ENCODE assay signal across 13 cellular contexts in genomic region chr2:157312866-157313486, GRCh38. TPM values are rescaled to one million over a fixed set of nuclear protein-coding genes. Genes with fewer than 3 reads are reported as not detected.
DNase-seq lines count a peak whose midpoint lies in the region; ATAC-seq and TF ChIP-seq lines count a peak whose summit lies in the region.
"Had no signal": no experiment of that assay in that cellular context is flagged by ENCODE, and none has a peak within 500 bp of the region (broad histone marks: within the 10 kb centered on the region; RNA-seq: fewer than 3 reads in every experiment).

No MANE protein-coding gene starts in this region.

- ATAC-seq in HG02588 (IDR thresholded peaks at IDR 0.05; ENCODE audit: unreplicated experiment) (peak; percentile 59), HG03575 (IDR thresholded peaks at IDR 0.05; ENCODE audit: extremely low read depth, insufficient number of reproducible peaks, low FRiP score, unreplicated experiment) (peak; percentile 51)

- H3K27ac Mint-ChIP-seq in activated naive CD4-positive, alpha-beta T cell treated with anti-CD3 and anti-CD28 coated beads for 36 hours, result peak overlapping the region; percentile 41
- H3K27ac Mint-ChIP-seq in activated naive CD4-positive, alpha-beta T cell treated with anti-CD3 and anti-CD28 coated beads, Interleukin-2, amount 10 ng/mL, durations not matched to agents 7 days and 5 days, result no peak overlapping the region
- no peak overlapping the region for H3K27ac Mint-ChIP-seq in endothelial cell (ENCODE audit: unreplicated experiment)
- H3K27ac Mint-ChIP-seq: brain had no signal

- no peaks in the 10 kb centered on the region for H3K9me3 Mint-ChIP-seq in activated naive CD4-positive, alpha-beta T cell treated with anti-CD3 and anti-CD28 coated beads for 36 hours
- H3K9me3 Mint-ChIP-seq in activated naive CD4-positive, alpha-beta T cell treated with anti-CD3 and anti-CD28 coated beads, Interleukin-2, amount 10 ng/mL, durations not matched to agents 7 days and 5 days, result no peaks in the 10 kb centered on the region
- H3K9me3 Mint-ChIP-seq in endothelial cell (ENCODE audit: unreplicated experiment), result no peaks in the 10 kb centered on the region
- H3K9me3 Mint-ChIP-seq: brain had no signal

- 92 to 97% methylated on average over 1 of the region's 1 CpG for WGBS in thyroid gland, 2 donors

- H3K4me3 Mint-ChIP-seq in activated naive CD4-positive, alpha-beta T cell treated with anti-CD3 and anti-CD28 coated beads for 36 hours, result no peak overlapping the region
- H3K4me3 Mint-ChIP-seq in activated naive CD4-positive, alpha-beta T cell treated with anti-CD3 and anti-CD28 coated beads, Interleukin-2, amount 10 ng/mL, durations not matched to agents 7 days and 5 days, result no peak overlapping the region
- no peak overlapping the region for H3K4me3 Mint-ChIP-seq in endothelial cell (ENCODE audit: unreplicated experiment)
- H3K4me3 Mint-ChIP-seq: brain had no signal

- peaks cover 49% of the 10 kb centered on the region for H3K4me1 Mint-ChIP-seq in activated naive CD4-positive, alpha-beta T cell treated with anti-CD3 and anti-CD28 coated beads for 36 hours (ENCODE audit: low read depth)
- H3K4me1 Mint-ChIP-seq in activated naive CD4-positive, alpha-beta T cell treated with anti-CD3 and anti-CD28 coated beads, Interleukin-2, amount 10 ng/mL, durations not matched to agents 7 days and 5 days, result peaks cover 5% of the 10 kb centered on the region
- H3K4me1 Mint-ChIP-seq in endothelial cell (ENCODE audit: unreplicated experiment), result peaks cover 2% of the 10 kb centered on the region
- H3K4me1 Mint-ChIP-seq: brain had no signal

- H3K36me3 ChIP-seq in skeletal muscle satellite cell (ENCODE audit: insufficient read depth, low read length), result peaks cover 4% of the 10 kb centered on the region
- H3K36me3 ChIP-seq in thyroid gland, result no peaks in the 10 kb centered on the region

- intact Hi-C loops in activated naive CD4-positive, alpha-beta T cell treated with anti-CD3 and anti-CD28 coated beads for 36 hours (cut with micrococcal nuclease), result loop anchor here (1.0 to 2.0 kb wide), 10 partner anchors 18 to 972 kb away; no protein-coding TSS in a partner anchor
- intact Hi-C loops in thyroid gland (cut with DNase I), result no loop called here

- TF ChIP-seq POLR2A in thyroid gland (IDR thresholded peaks at IDR 0.05), result no peak

- peak overlapping the region; percentile 49 for H3K4me2 ChIP-seq in skeletal muscle satellite cell (ENCODE audit: low read length)

- H3K4me3 ChIP-seq in skeletal muscle satellite cell (ENCODE audit: low read length), result no peak overlapping the region
- no peak overlapping the region for H3K4me3 ChIP-seq in thyroid gland (replicated peaks in 1 of 3)

- H3K27me3 ChIP-seq in skeletal muscle satellite cell (ENCODE audit: control insufficient read depth, insufficient read depth, low read length) (no peaks in the 10 kb centered on the region), thyroid gland (no peaks in the 10 kb centered on the region)

- H3K4me1 ChIP-seq in skeletal muscle satellite cell (ENCODE audit: control insufficient read depth, insufficient read depth, low read length) (peaks cover 30% of the 10 kb centered on the region), thyroid gland (no peaks in the 10 kb centered on the region)

- peak; percentile 17 for DNase-seq in activated naive CD4-positive, alpha-beta T cell treated with anti-CD3 and anti-CD28 coated beads for 36 hours
- no peak for DNase-seq in activated naive CD4-positive, alpha-beta T cell treated with anti-CD3 and anti-CD28 coated beads, Interleukin-2, amount 10 ng/mL, durations not matched to agents 7 days and 5 days
- DNase-seq in endothelial cell (ENCODE audit: low spot score) (no peak), thyroid gland (no peak), activated gamma-delta T cell (lab: John Stamatoyannopoulos, UW) (no peak)
- DNase-seq: AML-193, DND-41, NCI-H187 had no signal

- no peaks in the 10 kb centered on the region for H3K9me3 ChIP-seq in skeletal muscle satellite cell (replicated peaks; ENCODE audit: low read length)
- H3K9me3 ChIP-seq in thyroid gland, result no peaks in the 10 kb centered on the region

- H3K9ac ChIP-seq in skeletal muscle satellite cell (ENCODE audit: low read depth, low read length), result peak overlapping the region; percentile 56

- H3K27ac ChIP-seq in thyroid gland, result no peak overlapping the region

- H3K36me3 Mint-ChIP-seq in activated naive CD4-positive, alpha-beta T cell treated with anti-CD3 and anti-CD28 coated beads for 36 hours (ENCODE audit: low read depth), result no peaks in the 10 kb centered on the region
- H3K36me3 Mint-ChIP-seq in activated naive CD4-positive, alpha-beta T cell treated with anti-CD3 and anti-CD28 coated beads, Interleukin-2, amount 10 ng/mL, durations not matched to agents 7 days and 5 days, result peaks cover 2% of the 10 kb centered on the region
- no peaks in the 10 kb centered on the region for H3K36me3 Mint-ChIP-seq in endothelial cell (ENCODE audit: low read depth, unreplicated experiment)
- H3K36me3 Mint-ChIP-seq: brain had no signal

- CTCF ChIA-PET in activated naive CD4-positive, alpha-beta T cell treated with anti-CD3 and anti-CD28 coated beads for 36 hours (lab: Charles Lee), result interaction anchor here (1.5 to 6.9 kb wide), 3 partner anchors 10 to 23 kb away, joined by 8 to 76 read pairs (median 21); partner anchors contain the start of gene ERMN
- CTCF ChIA-PET in activated naive CD4-positive, alpha-beta T cell treated with anti-CD3 and anti-CD28 coated beads, Interleukin-2, amount 10 ng/mL, durations not matched to agents 7 days and 5 days (lab: Charles Lee), result no interaction called here

- TF ChIP-seq CTCF in endothelial cell (IDR thresholded peaks at IDR 0.05; ENCODE audit: unreplicated experiment) (no peak), thyroid gland (IDR thresholded peaks at IDR 0.05) (no peak)

- H3K27me3 Mint-ChIP-seq in activated naive CD4-positive, alpha-beta T cell treated with anti-CD3 and anti-CD28 coated beads for 36 hours (ENCODE audit: low read depth), result no peaks in the 10 kb centered on the region
- H3K27me3 Mint-ChIP-seq in activated naive CD4-positive, alpha-beta T cell treated with anti-CD3 and anti-CD28 coated beads, Interleukin-2, amount 10 ng/mL, durations not matched to agents 7 days and 5 days, result no peaks in the 10 kb centered on the region
- H3K27me3 Mint-ChIP-seq in endothelial cell (ENCODE audit: unreplicated experiment), result no peaks in the 10 kb centered on the region

RNA-seq across cellular contexts. Expression of gene ERMN, which starts 12.6 kb away (rescaled TPM):
- 1 to 10 TPM; 1.0 to 1.6 TPM for total RNA-seq in activated naive CD4-positive, alpha-beta T cell treated with anti-CD3 and anti-CD28 coated beads for 36 hours
- not detected in 2 replicates for total RNA-seq in skeletal muscle satellite cell (2012; rRNA removed)
- total RNA-seq in endothelial cell (ENCODE audit: unreplicated experiment) (0.36 TPM), thyroid gland (under 1 TPM in 1 of 4 donors, not detected in 3; 0.49 TPM)

RNA-seq across cellular contexts. Expression of gene GALNT5, which starts 55.5 kb away (rescaled TPM):
- total RNA-seq in activated naive CD4-positive, alpha-beta T cell treated with anti-CD3 and anti-CD28 coated beads for 36 hours, result not detected
- total RNA-seq in skeletal muscle satellite cell (2012; rRNA removed), result 2.6 and 3.0 TPM in 2 replicates
- total RNA-seq in endothelial cell (ENCODE audit: unreplicated experiment) (0.15 TPM), thyroid gland (under 1 TPM in 2 of 4 donors, not detected in 2; 0.13 to 0.49 TPM)
- total RNA-seq: T-helper 2 cell treated with Interferon-gamma antibody and Interleukin-4, amounts not matched to agents 100 ng/mL and 5 ng/mL, for 36 hours had no signal
